In the genomic region with DNA sequence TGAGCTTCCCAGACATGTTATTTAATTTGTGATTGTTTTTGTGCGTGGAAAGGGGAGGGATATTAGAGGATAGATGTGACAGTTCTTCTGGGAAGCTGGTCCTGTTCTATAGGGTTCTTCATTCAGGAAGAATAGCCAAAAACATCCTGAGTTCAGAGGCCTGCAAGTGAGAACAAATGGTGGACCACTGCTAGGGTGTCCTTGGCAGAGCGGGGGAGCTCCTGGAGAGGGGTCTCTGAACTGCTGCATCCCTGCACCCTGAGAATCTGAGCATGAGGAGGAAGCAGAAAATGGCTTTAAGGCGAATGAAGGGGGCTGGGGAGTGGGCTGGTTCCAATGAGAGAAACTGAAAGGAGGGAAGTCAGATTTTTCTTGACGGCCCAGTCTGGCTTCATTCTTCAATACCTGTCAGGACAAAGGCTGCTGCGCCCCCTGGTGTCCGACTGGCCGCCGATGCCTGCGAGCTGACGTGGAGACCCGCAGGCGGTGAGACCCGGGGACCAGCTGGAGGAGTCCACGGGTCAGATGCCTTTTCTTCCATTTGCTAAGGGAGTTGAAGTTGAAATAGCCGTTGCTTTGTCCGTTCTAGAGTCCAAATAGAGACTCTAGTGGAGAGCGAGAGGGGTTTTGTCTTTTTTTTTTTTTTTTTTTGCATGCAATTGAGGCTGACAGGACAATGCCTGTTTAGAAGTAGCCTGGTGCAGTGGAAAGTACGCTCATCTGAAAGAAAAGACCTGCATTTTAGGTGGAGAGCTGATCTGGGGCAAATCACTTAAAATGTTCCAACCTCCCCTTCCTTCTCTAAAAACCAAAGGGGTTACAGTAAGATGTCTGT, we compare ENCODE assay signal across 8 cellular contexts. TPM values are rescaled to one million over a fixed set of nuclear protein-coding genes. Genes with fewer than 3 reads are reported as not detected.
DNase-seq lines count a peak whose midpoint lies in the region; ATAC-seq lines count a peak whose summit lies in the region.

No MANE protein-coding gene starts in this region.

- no peak overlapping the region for H3K4me3 Mint-ChIP-seq in activated T-helper 2 cell treated with anti-CD3 and anti-CD28 coated beads, Interferon-gamma antibody, Interleukin-2, Interleukin-4, amounts not matched to agents 10 μg/mL and 5 μg/mL and 100 μg/mL, durations not matched to agents 14 hours and 24 hours and 36 hours (ENCODE audit: low read depth)

- no peaks in the 10 kb centered on the region for H3K36me3 Mint-ChIP-seq in activated T-helper 2 cell treated with anti-CD3 and anti-CD28 coated beads, Interferon-gamma antibody, Interleukin-2, Interleukin-4, amounts not matched to agents 10 μg/mL and 5 μg/mL and 100 μg/mL, durations not matched to agents 14 hours and 24 hours and 36 hours (ENCODE audit: low read depth)

- peaks cover 48% of the 10 kb centered on the region for H3K27me3 Mint-ChIP-seq in activated T-helper 2 cell treated with anti-CD3 and anti-CD28 coated beads, Interferon-gamma antibody, Interleukin-2, Interleukin-4, amounts not matched to agents 10 μg/mL and 5 μg/mL and 100 μg/mL, durations not matched to agents 14 hours and 24 hours and 36 hours (ENCODE audit: low read depth)

- H3K27ac Mint-ChIP-seq in activated T-helper 2 cell treated with anti-CD3 and anti-CD28 coated beads, Interferon-gamma antibody, Interleukin-2, Interleukin-4, amounts not matched to agents 10 μg/mL and 5 μg/mL and 100 μg/mL, durations not matched to agents 14 hours and 24 hours and 36 hours: no peak overlapping the region

- intact Hi-C loops in activated T-helper 2 cell treated with anti-CD3 and anti-CD28 coated beads, Interferon-gamma antibody, Interleukin-2, Interleukin-4, amounts not matched to agents 10 μg/mL and 5 μg/mL and 100 μg/mL, durations not matched to agents 14 hours and 24 hours and 36 hours (cut with micrococcal nuclease): loop anchor here (1.0 to 5.0 kb wide), 2 partner anchors 926 to 1001 kb away; no protein-coding TSS in a partner anchor

- ATAC-seq in GM21723 (IDR thresholded peaks at IDR 0.05; ENCODE audit: unreplicated experiment): peak; percentile 93

- peaks cover 4% of the 10 kb centered on the region for H3K4me1 Mint-ChIP-seq in activated T-helper 2 cell treated with anti-CD3 and anti-CD28 coated beads, Interferon-gamma antibody, Interleukin-2, Interleukin-4, amounts not matched to agents 10 μg/mL and 5 μg/mL and 100 μg/mL, durations not matched to agents 14 hours and 24 hours and 36 hours (ENCODE audit: low read depth)

- no peaks in the 10 kb centered on the region for H3K9me3 Mint-ChIP-seq in activated T-helper 2 cell treated with anti-CD3 and anti-CD28 coated beads, Interferon-gamma antibody, Interleukin-2, Interleukin-4, amounts not matched to agents 10 μg/mL and 5 μg/mL and 100 μg/mL, durations not matched to agents 14 hours and 24 hours and 36 hours

- in situ Hi-C loops in KBM-7 (cut with MboI; ENCODE audit: low pct_unique_long_range_greater_than_20kb, low sequenced_read_pairs): loop anchor here (25.0 kb wide), 1 partner anchor 916 kb away; no protein-coding TSS in a partner anchor

- DNase-seq in Daoy (ENCODE audit: low read depth): peak; percentile 73
- DNase-seq in KBM-7: peak; percentile 77
- peak; percentile 70 for DNase-seq in RKO (ENCODE audit: low spot score)
- peak; percentile 61 for DNase-seq in activated T-helper 2 cell treated with anti-CD3 and anti-CD28 coated beads, Interferon-gamma antibody, Interleukin-2, Interleukin-4, amounts not matched to agents 10 μg/mL and 5 μg/mL and 100 μg/mL, durations not matched to agents 14 hours and 24 hours and 36 hours (ENCODE audit: low spot score)
- peak; percentile 71 for DNase-seq in fibroblast of the conjunctiva (ENCODE audit: low read depth)
- peak; percentile 78 for DNase-seq in occipital lobe (lab: John Stamatoyannopoulos, UW)
- DNase-seq in superior temporal gyrus (ENCODE audit: extremely low spot score): peak; percentile 96

RNA-seq across cellular contexts. Expression of a gene that starts 39.5 kb away (rescaled TPM):
- 16.5 and 19.4 TPM in 2 replicates for total RNA-seq in Daoy (2014; rRNA removed; shearing (Covaris generic))
- total RNA-seq in activated T-helper 2 cell treated with anti-CD3 and anti-CD28 coated beads, Interferon-gamma antibody, Interleukin-2, Interleukin-4, amounts not matched to agents 10 μg/mL and 5 μg/mL and 100 μg/mL, durations not matched to agents 14 hours and 24 hours and 36 hours: 0.02 TPM in 1 of 2 replicates, not detected in the other
- total RNA-seq in occipital lobe: 159 TPM

Comparison
In these comparisons a context has a peak if more than half of its experiments do, and no peak if none do; other contexts are left out.
1. Peak in every context shown above with its lines: DNase-seq and ATAC-seq.
2. RNA of a gene that starts 39.5 kb away (total RNA-seq): 159 TPM in occipital lobe (single experiment) and 16.5 to 19.4 TPM in Daoy; 0.02 TPM in activated T-helper 2 cell treated with anti-CD3 and anti-CD28 coated beads, Interferon-gamma antibody, Interleukin-2, Interleukin-4, amounts not matched to agents 10 μg/mL and 5 μg/mL and 100 μg/mL, durations not matched to agents 14 hours and 24 hours and 36 hours; every median in the first group is over 10 times any median in the second.